1 cellular context compared by ENCODE assay signal in the genomic region with DNA sequence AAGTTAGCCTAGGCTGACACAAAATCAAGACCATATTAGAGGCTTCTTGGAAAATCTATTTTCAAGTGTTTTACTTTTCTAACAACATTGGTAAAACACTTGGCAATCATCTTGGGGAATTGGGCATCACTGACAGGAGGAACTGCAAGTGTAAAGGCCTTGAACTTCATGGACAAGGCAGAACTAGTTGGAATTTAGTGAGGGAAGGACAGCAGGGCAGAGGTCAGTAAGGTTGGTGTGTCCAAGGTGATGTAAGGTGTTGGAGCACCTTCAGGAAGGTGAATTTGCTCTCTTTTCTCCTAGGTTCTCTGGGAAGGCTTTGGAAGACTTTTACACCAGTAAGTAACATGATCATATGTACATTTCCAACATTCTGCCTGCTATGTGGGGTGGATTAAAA.
TF ChIP-seq lines count a peak whose summit lies in the region.

No MANE protein-coding gene starts in this region.

TF ChIP-seq in HepG2, 621 proteins besides CTCF, POLR2A, EP300 and RAD21:
- no peak for TF ChIP-seq KLF13 (CRISPR knock-in tag; IDR thresholded peaks at IDR 0.05)
- TF ChIP-seq ZNF143 (CRISPR knock-in tag; IDR thresholded peaks at IDR 0.05) = no peak
- TF ChIP-seq PAXIP1 (CRISPR knock-in tag; conservative IDR thresholded peaks at IDR 0.05) = no peak
- 0 out of 2 replicates have a peak, but pooled peaks have one; percentile 19 for TF ChIP-seq ARID5B (CRISPR knock-in tag; IDR thresholded peaks at IDR 0.05)
- no peak for TF ChIP-seq STAT5B (CRISPR knock-in tag; IDR thresholded peaks at IDR 0.05)
- peak; percentile 30; the same call in 1 of the 2 replicates for TF ChIP-seq RXRB (CRISPR knock-in tag; IDR thresholded peaks at IDR 0.05; ENCODE audit: borderline replicate concordance)
- TF ChIP-seq ZBTB39 (CRISPR knock-in tag; IDR thresholded peaks at IDR 0.05) = no peak
- TF ChIP-seq RARA (CRISPR knock-in tag; IDR thresholded peaks at IDR 0.05) = peak; percentile 59
- TF ChIP-seq, protein P1, sequence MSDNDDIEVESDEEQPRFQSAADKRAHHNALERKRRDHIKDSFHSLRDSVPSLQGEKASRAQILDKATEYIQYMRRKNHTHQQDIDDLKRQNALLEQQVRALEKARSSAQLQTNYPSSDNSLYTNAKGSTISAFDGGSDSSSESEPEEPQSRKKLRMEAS (IDR thresholded peaks at IDR 0.05) = no peak
- no peak for TF ChIP-seq HHEX (CRISPR knock-in tag; IDR thresholded peaks at IDR 0.05)
- TF ChIP-seq NR2F6 (IDR thresholded peaks at IDR 0.05) = no peak
- peak; percentile 28; the same call in 1 of the 2 replicates for TF ChIP-seq NR2F6 (CRISPR knock-in tag; IDR thresholded peaks at IDR 0.05)
- TF ChIP-seq SPEN (CRISPR knock-in tag; IDR thresholded peaks at IDR 0.05; ENCODE audit: low read depth) = no peak
- TF ChIP-seq MTA3 (CRISPR knock-in tag; IDR thresholded peaks at IDR 0.05) = no peak
- TF ChIP-seq, protein P2, sequence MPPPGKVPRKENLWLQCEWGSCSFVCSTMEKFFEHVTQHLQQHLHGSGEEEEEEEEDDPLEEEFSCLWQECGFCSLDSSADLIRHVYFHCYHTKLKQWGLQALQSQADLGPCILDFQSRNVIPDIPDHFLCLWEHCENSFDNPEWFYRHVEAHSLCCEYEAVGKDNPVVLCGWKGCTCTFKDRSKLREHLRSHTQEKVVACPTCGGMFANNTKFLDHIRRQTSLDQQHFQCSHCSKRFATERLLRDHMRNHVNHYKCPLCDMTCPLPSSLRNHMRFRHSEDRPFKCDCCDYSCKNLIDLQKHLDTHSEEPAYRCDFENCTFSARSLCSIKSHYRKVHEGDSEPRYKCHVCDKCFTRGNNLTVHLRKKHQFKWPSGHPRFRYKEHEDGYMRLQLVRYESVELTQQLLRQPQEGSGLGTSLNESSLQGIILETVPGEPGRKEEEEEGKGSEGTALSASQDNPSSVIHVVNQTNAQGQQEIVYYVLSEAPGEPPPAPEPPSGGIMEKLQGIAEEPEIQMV (CRISPR knock-in tag; IDR thresholded peaks at IDR 0.05; ENCODE audit: low read depth) = no peak
- no peak for TF ChIP-seq ZNF431 (CRISPR knock-in tag; IDR thresholded peaks at IDR 0.05; ENCODE audit: borderline replicate concordance, low read depth)
- no peak for TF ChIP-seq ZNF510 (CRISPR knock-in tag; IDR thresholded peaks at IDR 0.05; ENCODE audit: low read depth)
- no peak for TF ChIP-seq TEAD2 (CRISPR knock-in tag; IDR thresholded peaks at IDR 0.05)
- no peak for TF ChIP-seq PTBP1 (IDR thresholded peaks at IDR 0.05; ENCODE audit: low read depth, low read length, poor library complexity, severe bottlenecking)
- no peak for TF ChIP-seq HES4 (CRISPR knock-in tag; IDR thresholded peaks at IDR 0.05; ENCODE audit: borderline replicate concordance)
- TF ChIP-seq NFATC3 (CRISPR knock-in tag; IDR thresholded peaks at IDR 0.05) = no peak
- peak in 1 of 2 experiments; percentile 40; a peak in 1 of 4 replicates for TF ChIP-seq NR2F1 (CRISPR knock-in tag; IDR thresholded peaks at IDR 0.05)
- TF ChIP-seq TCF7L2 (IDR thresholded peaks at IDR 0.05; ENCODE audit: low read depth, low read length) = no peak
- no peak for TF ChIP-seq ZNF282 (IDR thresholded peaks at IDR 0.05; ENCODE audit: partially characterized antibody)
- no peak for TF ChIP-seq KDM3A (CRISPR knock-in tag; IDR thresholded peaks at IDR 0.05; ENCODE audit: low read depth)
- TF ChIP-seq, protein P3, sequence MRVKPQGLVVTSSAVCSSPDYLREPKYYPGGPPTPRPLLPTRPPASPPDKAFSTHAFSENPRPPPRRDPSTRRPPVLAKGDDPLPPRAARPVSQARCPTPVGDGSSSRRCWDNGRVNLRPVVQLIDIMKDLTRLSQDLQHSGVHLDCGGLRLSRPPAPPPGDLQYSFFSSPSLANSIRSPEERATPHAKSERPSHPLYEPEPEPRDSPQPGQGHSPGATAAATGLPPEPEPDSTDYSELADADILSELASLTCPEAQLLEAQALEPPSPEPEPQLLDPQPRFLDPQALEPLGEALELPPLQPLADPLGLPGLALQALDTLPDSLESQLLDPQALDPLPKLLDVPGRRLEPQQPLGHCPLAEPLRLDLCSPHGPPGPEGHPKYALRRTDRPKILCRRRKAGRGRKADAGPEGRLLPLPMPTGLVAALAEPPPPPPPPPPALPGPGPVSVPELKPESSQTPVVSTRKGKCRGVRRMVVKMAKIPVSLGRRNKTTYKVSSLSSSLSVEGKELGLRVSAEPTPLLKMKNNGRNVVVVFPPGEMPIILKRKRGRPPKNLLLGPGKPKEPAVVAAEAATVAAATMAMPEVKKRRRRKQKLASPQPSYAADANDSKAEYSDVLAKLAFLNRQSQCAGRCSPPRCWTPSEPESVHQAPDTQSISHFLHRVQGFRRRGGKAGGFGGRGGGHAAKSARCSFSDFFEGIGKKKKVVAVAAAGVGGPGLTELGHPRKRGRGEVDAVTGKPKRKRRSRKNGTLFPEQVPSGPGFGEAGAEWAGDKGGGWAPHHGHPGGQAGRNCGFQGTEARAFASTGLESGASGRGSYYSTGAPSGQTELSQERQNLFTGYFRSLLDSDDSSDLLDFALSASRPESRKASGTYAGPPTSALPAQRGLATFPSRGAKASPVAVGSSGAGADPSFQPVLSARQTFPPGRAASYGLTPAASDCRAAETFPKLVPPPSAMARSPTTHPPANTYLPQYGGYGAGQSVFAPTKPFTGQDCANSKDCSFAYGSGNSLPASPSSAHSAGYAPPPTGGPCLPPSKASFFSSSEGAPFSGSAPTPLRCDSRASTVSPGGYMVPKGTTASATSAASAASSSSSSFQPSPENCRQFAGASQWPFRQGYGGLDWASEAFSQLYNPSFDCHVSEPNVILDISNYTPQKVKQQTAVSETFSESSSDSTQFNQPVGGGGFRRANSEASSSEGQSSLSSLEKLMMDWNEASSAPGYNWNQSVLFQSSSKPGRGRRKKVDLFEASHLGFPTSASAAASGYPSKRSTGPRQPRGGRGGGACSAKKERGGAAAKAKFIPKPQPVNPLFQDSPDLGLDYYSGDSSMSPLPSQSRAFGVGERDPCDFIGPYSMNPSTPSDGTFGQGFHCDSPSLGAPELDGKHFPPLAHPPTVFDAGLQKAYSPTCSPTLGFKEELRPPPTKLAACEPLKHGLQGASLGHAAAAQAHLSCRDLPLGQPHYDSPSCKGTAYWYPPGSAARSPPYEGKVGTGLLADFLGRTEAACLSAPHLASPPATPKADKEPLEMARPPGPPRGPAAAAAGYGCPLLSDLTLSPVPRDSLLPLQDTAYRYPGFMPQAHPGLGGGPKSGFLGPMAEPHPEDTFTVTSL (CRISPR knock-in tag; IDR thresholded peaks at IDR 0.05; ENCODE audit: borderline replicate concordance) = no peak
- no peak for TF ChIP-seq JUND (CRISPR knock-in tag; IDR thresholded peaks at IDR 0.05)
- TF ChIP-seq ZNF333 (CRISPR knock-in tag; IDR thresholded peaks at IDR 0.05; ENCODE audit: borderline replicate concordance) = no peak
